ENCODE assay signal across 9 cellular contexts in the genomic region with DNA sequence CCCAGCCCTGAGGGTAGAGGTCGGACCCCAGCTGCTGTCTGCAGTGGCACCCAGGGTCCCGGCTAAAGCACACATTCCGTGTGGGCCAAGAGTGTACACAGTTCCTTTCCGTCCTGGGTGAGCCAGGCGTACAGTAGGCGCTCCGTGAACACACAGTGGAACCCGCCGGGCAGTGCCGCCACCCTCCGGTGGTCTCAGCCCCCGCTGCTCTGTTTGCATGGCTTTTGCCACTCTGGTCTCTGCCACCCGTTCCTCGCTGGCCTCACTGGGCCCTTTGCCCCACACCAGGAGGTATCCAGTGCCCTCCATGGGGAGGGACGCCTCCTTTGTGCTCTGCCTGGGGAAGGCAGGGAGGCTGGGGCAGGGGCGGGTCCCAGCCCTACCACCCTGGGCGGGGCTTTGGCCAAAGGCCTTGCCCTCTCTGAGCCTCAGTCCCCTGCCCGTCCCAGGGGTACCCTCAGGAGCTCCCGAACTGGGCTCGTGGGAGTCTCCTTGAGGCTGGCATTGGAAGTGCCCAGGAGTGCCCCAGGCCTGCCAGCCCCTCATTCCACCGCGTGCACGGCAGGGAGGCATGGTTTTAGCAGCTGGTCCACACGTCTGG. TPM values are rescaled to one million over a fixed set of nuclear protein-coding genes. Genes with fewer than 3 reads are reported as not detected.
A peak's percentile ranks its signal among the peaks of the same experiment; 100 is the strongest.
DNase-seq lines count a peak whose midpoint lies in the region; ATAC-seq and TF ChIP-seq lines count a peak whose summit lies in the region.
"Had no signal": no experiment of that assay in that cellular context is flagged by ENCODE, and none has a peak within 500 bp of the region (broad histone marks: within the 10 kb centered on the region; RNA-seq: fewer than 3 reads in every experiment).

No MANE protein-coding gene starts in this region.

- H3K79me1 ChIP-seq in mesendoderm (ENCODE audit: low read length), result no peaks in the 10 kb centered on the region

- H3K9me3 ChIP-seq in NT2/D1 (ENCODE audit: insufficient read depth, low read length), result no peaks in the 10 kb centered on the region
- H3K9me3 ChIP-seq in thyroid gland, result no peaks in the 10 kb centered on the region

- H3K4me3 ChIP-seq in NT2/D1 (ENCODE audit: insufficient read length, low read depth), result peak overlapping the region; percentile 28
- H3K4me3 ChIP-seq in dorsolateral prefrontal cortex, result peak overlapping the region in 41 of 59 donors; percentile 6 to 52 (median 30)
- no peak overlapping the region for H3K4me3 ChIP-seq in mesendoderm (ENCODE audit: low read length)
- no peak overlapping the region for H3K4me3 ChIP-seq in thyroid gland (replicated peaks in 1 of 3)

- peaks cover 0 to 3% (median 0%) of the 10 kb centered on the region in 5 donors for H3K27me3 Mint-ChIP-seq in naive thymus-derived CD8-positive, alpha-beta T cell

- H3K4me1 Mint-ChIP-seq in naive thymus-derived CD8-positive, alpha-beta T cell, result peaks cover 0 to 4% (median 2%) of the 10 kb centered on the region in 4 donors

- no CpG with 5 or more reads among the region's 24 CpGs for WGBS in mesendoderm (ENCODE audit: extremely low coverage, insufficient coverage, low lambda C conversion rate)
- WGBS in thyroid gland, 2 donors, result 78 to 87% methylated on average over 11 to 18 of the region's 24 CpGs

- intact Hi-C loops in dorsolateral prefrontal cortex (cut with DNase I) (loop anchor here in 1 of 2 donors (2.0 to 10.0 kb wide), 2 partner anchors 13 to 147 kb away; a partner anchor contains a TSS), thyroid gland (cut with DNase I) (no loop called here)

- no peaks in the 10 kb centered on the region for H3K9me3 Mint-ChIP-seq in naive thymus-derived CD8-positive, alpha-beta T cell

- TF ChIP-seq CTCF in dorsolateral prefrontal cortex (IDR thresholded peaks at IDR 0.05 in 54 of 56, conservative IDR thresholded peaks at IDR 0.05 in 2 of 56; ENCODE audit: low read depth in 1 of 56, partially characterized antibody in 56 of 56) (peak in 12 of 56 donors; percentile 7 to 27 (median 18)), thyroid gland (IDR thresholded peaks at IDR 0.05) (peak in 1 of 6 experiments; percentile 6)

- POLR2A ChIA-PET in naive thymus-derived CD8-positive, alpha-beta T cell (lab: Charles Lee), result no interaction called here

- H4K8ac ChIP-seq in mesendoderm (ENCODE audit: low read depth, low read length), result no peak overlapping the region

- no peak overlapping the region for H3K4me3 Mint-ChIP-seq in naive thymus-derived CD8-positive, alpha-beta T cell

- ATAC-seq in HG03520 (IDR thresholded peaks at IDR 0.05; ENCODE audit: unreplicated experiment), result no peak
- no peak for ATAC-seq in naive thymus-derived CD8-positive, alpha-beta T cell

- peaks cover 39% of the 10 kb centered on the region for H3K4me1 ChIP-seq in NT2/D1 (ENCODE audit: insufficient read depth, insufficient read length)
- H3K4me1 ChIP-seq in mesendoderm (ENCODE audit: control insufficient read depth, low read depth, low read length), result peaks cover 7% of the 10 kb centered on the region
- peaks cover 42 to 76% of the 10 kb centered on the region in 2 donors for H3K4me1 ChIP-seq in thyroid gland

- H3K27ac ChIP-seq in dorsolateral prefrontal cortex (peak overlapping the region; percentile 83 to 99 (median 96)), mesendoderm (ENCODE audit: low read depth, low read length) (no peak overlapping the region), thyroid gland (peak overlapping the region; percentile 20 to 71 (median 51))

- no peak overlapping the region for H2BK5ac ChIP-seq in mesendoderm (ENCODE audit: low read length)

- H3K56ac ChIP-seq in mesendoderm (ENCODE audit: low read length), result peak overlapping the region; percentile 92

- peak overlapping the region; percentile 22 for H3K18ac ChIP-seq in mesendoderm (ENCODE audit: low read length)

- peak overlapping the region; percentile 88 for H3K9ac ChIP-seq in NT2/D1 (ENCODE audit: insufficient read length, low read depth)
- H3K9ac ChIP-seq in mesendoderm (ENCODE audit: low read length), result peak overlapping the region; percentile 69

- H2AK5ac ChIP-seq in mesendoderm (ENCODE audit: low read length), result no peak overlapping the region

- no peak overlapping the region for H2BK120ac ChIP-seq in mesendoderm (ENCODE audit: low read depth, low read length)

- H3K4me2 ChIP-seq in mesendoderm (ENCODE audit: low read length), result peak overlapping the region; percentile 44

- DNase-seq in NT2/D1 (ENCODE audit: low read depth, low spot score), result no peak
- DNase-seq in dorsolateral prefrontal cortex, result peak in 2 of 10 donors; percentile 49 to 63
- DNase-seq in mesendoderm, result peak; percentile 27
- no peak for DNase-seq in thyroid gland
- no peak for DNase-seq in ecto neural progenitor cell (ENCODE audit: low spot score)
- no peak for DNase-seq in naive thymus-derived CD8-positive, alpha-beta T cell
- DNase-seq: effector memory CD4-positive, alpha-beta T cell; T-helper 1 cell had no signal

- TF ChIP-seq POLR2A in thyroid gland (IDR thresholded peaks at IDR 0.05), result no peak

- no peaks in the 10 kb centered on the region for H3K79me2 ChIP-seq in mesendoderm (ENCODE audit: control insufficient read depth, insufficient read depth, low read length)

- no peaks in the 10 kb centered on the region for H3K36me3 Mint-ChIP-seq in naive thymus-derived CD8-positive, alpha-beta T cell

- no peak overlapping the region for H2BK15ac ChIP-seq in mesendoderm (replicated peaks; ENCODE audit: low read depth)

- H4K5ac ChIP-seq in mesendoderm (ENCODE audit: low read length), result no peak overlapping the region

- H3K27me3 ChIP-seq in NT2/D1 (ENCODE audit: insufficient read depth, insufficient read length) (no peaks in the 10 kb centered on the region), dorsolateral prefrontal cortex (no peaks in the 10 kb centered on the region), mesendoderm (ENCODE audit: insufficient read depth, low read length, poor library complexity) (no peaks in the 10 kb centered on the region), thyroid gland (no peaks in the 10 kb centered on the region)

- H3K36me3 ChIP-seq in NT2/D1 (ENCODE audit: insufficient read depth, insufficient read length, low read length), result peaks cover 5% of the 10 kb centered on the region
- H3K36me3 ChIP-seq in mesendoderm (ENCODE audit: control insufficient read depth, insufficient read depth, low read length), result no peaks in the 10 kb centered on the region
- H3K36me3 ChIP-seq in thyroid gland, result no peaks in the 10 kb centered on the region

- H3K23ac ChIP-seq in mesendoderm (ENCODE audit: low read length), result peak overlapping the region; percentile 3

- no peak overlapping the region for H3K4ac ChIP-seq in mesendoderm (ENCODE audit: low read depth, low read length)

- no peak overlapping the region for H3K27ac Mint-ChIP-seq in naive thymus-derived CD8-positive, alpha-beta T cell

RNA-seq across cellular contexts. Expression of a gene that starts 13.0 kb away (rescaled TPM):
- total RNA-seq in dorsolateral prefrontal cortex (10 to 100 TPM in 119 of 120 experiments, 1 to 10 TPM in 1; 9.8 to 20.3 (median 14.3) TPM), thyroid gland (10 to 100 TPM; 14.9 to 24.4 (median 21.3) TPM)
- 9.6 TPM for polyA plus RNA-seq in mesendoderm (2013, experiment 1 of 2)
- 9.5 TPM for polyA plus RNA-seq in mesendoderm (2013, experiment 2 of 2)
- total RNA-seq in naive thymus-derived CD8-positive, alpha-beta T cell, result 10 to 100 TPM; 15.3 to 16.7 TPM
- 10 to 100 TPM in 1 of 3 donors, 1 to 10 TPM in 2; 6.7 to 11.2 (median 7.0) TPM for polyA plus RNA-seq in naive thymus-derived CD8-positive, alpha-beta T cell

RNA-seq across cellular contexts. Expression of a gene that starts 19.4 kb away (rescaled TPM):
- total RNA-seq in dorsolateral prefrontal cortex, result 1,000 to 10,000 TPM; 1,109 to 2,418 (median 1,592) TPM
- 162 TPM for polyA plus RNA-seq in mesendoderm (2013, experiment 1 of 2)
- polyA plus RNA-seq in mesendoderm (2013, experiment 2 of 2), result 164 TPM
- total RNA-seq in thyroid gland, result 100 to 1,000 TPM; 190 to 373 (median 266) TPM
- under 1 TPM in 1 of 2 experiments, not detected in 1; 0.69 TPM for total RNA-seq in naive thymus-derived CD8-positive, alpha-beta T cell
- 1 to 10 TPM in 1 of 3 donors, not detected in 2; 1.8 TPM for polyA plus RNA-seq in naive thymus-derived CD8-positive, alpha-beta T cell

RNA-seq across cellular contexts. Expression of a gene that starts 20.4 kb away (rescaled TPM):
- total RNA-seq in dorsolateral prefrontal cortex (10 to 100 TPM; 25.3 to 45.6 (median 35.3) TPM), thyroid gland (10 to 100 TPM; 39.4 to 77.5 (median 44.4) TPM)
- 22.9 TPM for polyA plus RNA-seq in mesendoderm (2013, experiment 1 of 2)
- polyA plus RNA-seq in mesendoderm (2013, experiment 2 of 2), result 21.8 TPM
- 10 to 100 TPM; 41.1 to 46.9 TPM for total RNA-seq in naive thymus-derived CD8-positive, alpha-beta T cell
- polyA plus RNA-seq in naive thymus-derived CD8-positive, alpha-beta T cell, result 10 to 100 TPM; 39.0 to 48.5 (median 47.5) TPM

RNA-seq across cellular contexts. Expression of a gene that starts 20.7 kb away (rescaled TPM):
- total RNA-seq in dorsolateral prefrontal cortex (10 to 100 TPM; 21.7 to 47.0 (median 35.6) TPM), thyroid gland (10 to 100 TPM; 25.9 to 50.4 (median 33.6) TPM)
- polyA plus RNA-seq in mesendoderm (2013, experiment 1 of 2), result 27.1 TPM
- polyA plus RNA-seq in mesendoderm (2013, experiment 2 of 2), result 28.2 TPM
- total RNA-seq in naive thymus-derived CD8-positive, alpha-beta T cell, result 10 to 100 TPM; 27.4 to 29.1 TPM
- polyA plus RNA-seq in naive thymus-derived CD8-positive, alpha-beta T cell, result 10 to 100 TPM; 47.3 to 72.0 (median 48.2) TPM

Comparison
In these comparisons a context has a peak if more than half of its experiments do, and no peak if none do; other contexts are left out.
1. H3K4me3 ChIP-seq: peak in NT2/D1 (single experiment) and dorsolateral prefrontal cortex (41 of 59); none in mesendoderm (single experiment) and thyroid gland (0 of 3).
2. RNA of a gene that starts 19.4 kb away (total RNA-seq): 1,109 to 2,418 TPM in dorsolateral prefrontal cortex and 190 to 373 TPM in thyroid gland; 0.69 TPM in naive thymus-derived CD8-positive, alpha-beta T cell; every median in the first group is over 100 times any median in the second.